Comparison of ENCODE assay signal across 12 cellular contexts in genomic region chr13:99978781-99979452, GRCh38. TPM values are rescaled to one million over a fixed set of nuclear protein-coding genes. Genes with fewer than 3 reads are reported as not detected.
DNase-seq lines count a peak whose midpoint lies in the region; ATAC-seq and TF ChIP-seq lines count a peak whose summit lies in the region.
"Had no signal": no experiment of that assay in that cellular context is flagged by ENCODE, and none has a peak within 500 bp of the region (broad histone marks: within the 10 kb centered on the region; RNA-seq: fewer than 3 reads in every experiment).

No MANE protein-coding gene starts in this region.

- peak overlapping the region in 1 of 3 donors; percentile 48 for H3K27ac Mint-ChIP-seq in CD4-positive, CD25-positive, alpha-beta regulatory T cell
- H3K27ac Mint-ChIP-seq: activated T-helper 17 cell treated with anti-CD3 and anti-CD28 coated beads, Interleukin-2, amount 50 U/mL, for 72 hours had no signal

- peaks cover 49% of the 10 kb centered on the region for H3K4me1 ChIP-seq in CD4-positive, CD25-positive, alpha-beta regulatory T cell (ENCODE audit: control insufficient read depth, insufficient read depth, low read length, poor library complexity, severe bottlenecking)
- peaks cover 38% of the 10 kb centered on the region; the same call in 1 of the 2 replicates for H3K4me1 ChIP-seq in iPS-20b (ENCODE audit: insufficient read depth, low read length)

- peaks cover 0 to 21% (median 7%) of the 10 kb centered on the region in 4 donors for H3K4me1 Mint-ChIP-seq in CD4-positive, CD25-positive, alpha-beta regulatory T cell
- H3K4me1 Mint-ChIP-seq: activated T-helper 17 cell treated with anti-CD3 and anti-CD28 coated beads, Interleukin-2, amount 50 U/mL, for 72 hours had no signal

- no peak for DNase-seq in CD4-positive, CD25-positive, alpha-beta regulatory T cell
- DNase-seq in ELF-1 (ENCODE audit: low read depth, low spot score) = peak; percentile 85
- DNase-seq in NCI-H774 (lab: John Stamatoyannopoulos, UW) = no peak
- DNase-seq in GM03348 (ENCODE audit: low spot score) = no peak
- DNase-seq in NCI-H187 (lab: John Stamatoyannopoulos, UW) = no peak
- DNase-seq: GF-D8, lower lobe of right lung, NCI-H1048 had no signal

- H3K27me3 Mint-ChIP-seq in CD4-positive, CD25-positive, alpha-beta regulatory T cell = peaks cover 73% of the 10 kb centered on the region

- peaks cover 2 to 14% (median 9%) of the 10 kb centered on the region in 7 donors for H3K9me3 Mint-ChIP-seq in CD4-positive, CD25-positive, alpha-beta regulatory T cell

- H3K27ac ChIP-seq in CD4-positive, CD25-positive, alpha-beta regulatory T cell (ENCODE audit: insufficient read depth, low read length, poor library complexity, severe bottlenecking) = no peak overlapping the region
- H3K27ac ChIP-seq in iPS-20b (ENCODE audit: low read length) = peak overlapping the region; percentile 35
- H3K27ac ChIP-seq: lower lobe of right lung had no signal

- no peak overlapping the region for H3K4me3 ChIP-seq in CD4-positive, CD25-positive, alpha-beta regulatory T cell (ENCODE audit: low read depth, low read length)
- H3K4me3 ChIP-seq in iPS-20b (ENCODE audit: low read length) = peak overlapping the region; percentile 83

- peaks cover 17 to 55% of the 10 kb centered on the region in 2 experiments for H3K9me3 ChIP-seq in CD4-positive, CD25-positive, alpha-beta regulatory T cell (ENCODE audit: control insufficient read depth in 2 of 2, low read length in 2 of 2)
- no peaks in the 10 kb centered on the region; the same call in 1 of the 2 replicates for H3K9me3 ChIP-seq in iPS-20b (ENCODE audit: insufficient read depth, low read depth, low read length)
- H3K9me3 ChIP-seq: lower lobe of right lung had no signal

- no peaks in the 10 kb centered on the region for H3K36me3 ChIP-seq in CD4-positive, CD25-positive, alpha-beta regulatory T cell (ENCODE audit: control insufficient read depth, insufficient read depth, low read length)
- peaks cover 16% of the 10 kb centered on the region for H3K36me3 ChIP-seq in iPS-20b (ENCODE audit: insufficient read depth, low read depth, low read length)
- H3K36me3 ChIP-seq: lower lobe of right lung had no signal

- peak overlapping the region; percentile 90; the same call in 1 of the 2 replicates for H3K9ac ChIP-seq in iPS-20b (ENCODE audit: low read depth, low read length)

- H3K36me3 Mint-ChIP-seq in CD4-positive, CD25-positive, alpha-beta regulatory T cell = no peaks in the 10 kb centered on the region

- peaks cover 51% of the 10 kb centered on the region for H3K27me3 ChIP-seq in CD4-positive, CD25-positive, alpha-beta regulatory T cell (ENCODE audit: control insufficient read depth, insufficient read depth, low read length)
- H3K27me3 ChIP-seq in iPS-20b (ENCODE audit: insufficient read depth, low read length) = peaks cover 66% of the 10 kb centered on the region

- H3K4me3 Mint-ChIP-seq in CD4-positive, CD25-positive, alpha-beta regulatory T cell = peak overlapping the region in 3 of 4 donors; percentile 55 to 61 (median 59)
- H3K4me3 Mint-ChIP-seq: activated T-helper 17 cell treated with anti-CD3 and anti-CD28 coated beads, Interleukin-2, amount 50 U/mL, for 72 hours had no signal

- no peak for ATAC-seq in CD4-positive, CD25-positive, alpha-beta regulatory T cell (ENCODE audit: low read depth in 2 of 2)
- ATAC-seq in SK-N-SH treated with all-trans-retinoic acid at 6 μM for 48 hours = peak; percentile 13; the same call in 2 of the 3 replicates
- no peak for ATAC-seq in HG02588 (IDR thresholded peaks at IDR 0.05; ENCODE audit: unreplicated experiment)
- ATAC-seq: activated T-helper 17 cell treated with anti-CD3 and anti-CD28 coated beads, Interleukin-2, amount 50 U/mL, for 72 hours had no signal

TF ChIP-seq in SK-N-SH treated with all-trans-retinoic acid at 6 μM for 48 hours, 23 proteins besides CTCF, POLR2A, EP300 and RAD21:
- TF ChIP-seq ZFP30 (CRISPR knock-in tag; IDR thresholded peaks at IDR 0.05) = no peak
- TF ChIP-seq CSRNP3 (CRISPR knock-in tag; IDR thresholded peaks at IDR 0.05) = no peak
- no peak for TF ChIP-seq PPARA (CRISPR knock-in tag; IDR thresholded peaks at IDR 0.05; ENCODE audit: borderline replicate concordance)
- TF ChIP-seq PATZ1 (CRISPR knock-in tag; IDR thresholded peaks at IDR 0.05; ENCODE audit: borderline replicate concordance) = no peak
- no peak for TF ChIP-seq GLIS3 (CRISPR knock-in tag; IDR thresholded peaks at IDR 0.05)
- TF ChIP-seq POU6F1 (CRISPR knock-in tag; IDR thresholded peaks at IDR 0.05; ENCODE audit: borderline replicate concordance, low read depth) = no peak
- TF ChIP-seq CSDC2 (CRISPR knock-in tag; IDR thresholded peaks at IDR 0.05) = no peak
- no peak for TF ChIP-seq ARNTL (CRISPR knock-in tag; IDR thresholded peaks at IDR 0.05; ENCODE audit: borderline replicate concordance, low read depth)
- TF ChIP-seq TSHZ2 (CRISPR knock-in tag; IDR thresholded peaks at IDR 0.05) = no peak
- no peak for TF ChIP-seq ZFP3 (CRISPR knock-in tag; IDR thresholded peaks at IDR 0.05)

RNA-seq across cellular contexts. Expression of gene ZIC2, which starts 2.7 kb away (rescaled TPM):
- total RNA-seq in CD4-positive, CD25-positive, alpha-beta regulatory T cell = not detected
- not detected for polyA plus RNA-seq in CD4-positive, CD25-positive, alpha-beta regulatory T cell
- total RNA-seq: lower lobe of right lung had no signal

RNA-seq across cellular contexts. Expression of gene ZIC5, which starts 7.3 kb away (rescaled TPM):
- total RNA-seq in CD4-positive, CD25-positive, alpha-beta regulatory T cell = not detected
- not detected for polyA plus RNA-seq in CD4-positive, CD25-positive, alpha-beta regulatory T cell
- total RNA-seq: lower lobe of right lung had no signal
